ENCODE assay signal across 1 cellular context in the genomic region with DNA sequence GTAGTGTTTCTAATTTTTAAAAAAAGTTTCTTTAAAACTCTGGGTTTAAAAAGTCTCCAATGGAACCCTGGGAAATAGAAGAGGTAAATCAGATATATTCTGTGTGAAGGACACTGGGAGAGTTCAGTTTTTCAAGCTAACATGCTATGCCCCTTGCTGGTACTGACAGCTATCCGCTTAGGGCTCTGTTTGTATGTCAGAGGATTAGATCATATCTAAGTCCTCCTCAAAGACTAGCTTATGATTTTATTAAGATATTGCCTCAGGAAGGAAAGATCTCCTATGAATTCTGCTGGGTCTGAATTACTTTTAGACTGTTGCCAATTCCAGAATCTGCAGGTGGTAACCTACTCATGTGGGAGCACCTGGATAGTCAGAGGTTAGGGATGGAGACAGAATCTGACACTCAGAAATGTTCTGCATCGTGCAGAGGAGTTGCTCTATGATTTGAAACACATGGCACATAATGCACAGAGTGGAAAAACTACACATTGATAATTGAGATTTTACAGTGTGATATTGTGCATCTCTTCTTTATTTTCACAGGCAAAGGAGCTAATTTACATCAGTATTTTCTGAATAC.
TF ChIP-seq lines count a peak whose summit lies in the region.

No MANE protein-coding gene starts in this region.

TF ChIP-seq in GM23338, 12 proteins besides CTCF, POLR2A, EP300 and RAD21 (continued from another document):
- TF ChIP-seq, protein P1, sequence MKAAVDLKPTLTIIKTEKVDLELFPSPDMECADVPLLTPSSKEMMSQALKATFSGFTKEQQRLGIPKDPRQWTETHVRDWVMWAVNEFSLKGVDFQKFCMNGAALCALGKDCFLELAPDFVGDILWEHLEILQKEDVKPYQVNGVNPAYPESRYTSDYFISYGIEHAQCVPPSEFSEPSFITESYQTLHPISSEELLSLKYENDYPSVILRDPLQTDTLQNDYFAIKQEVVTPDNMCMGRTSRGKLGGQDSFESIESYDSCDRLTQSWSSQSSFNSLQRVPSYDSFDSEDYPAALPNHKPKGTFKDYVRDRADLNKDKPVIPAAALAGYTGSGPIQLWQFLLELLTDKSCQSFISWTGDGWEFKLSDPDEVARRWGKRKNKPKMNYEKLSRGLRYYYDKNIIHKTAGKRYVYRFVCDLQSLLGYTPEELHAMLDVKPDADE (IDR thresholded peaks at IDR 0.05): no peak
- TF ChIP-seq ZNF331 (CRISPR knock-in tag; IDR thresholded peaks at IDR 0.05; ENCODE audit: low read depth) (no peak), REST (IDR thresholded peaks at IDR 0.05; ENCODE audit: unreplicated experiment) (no peak), JUNB (IDR thresholded peaks at IDR 0.05; ENCODE audit: unreplicated experiment) (no peak), CREB1 (CRISPR knock-in tag; IDR thresholded peaks at IDR 0.05; ENCODE audit: low read depth) (no peak)
